In genomic region chr7:23410446-23411183, GRCh38 we compare ENCODE assay signal across 13 cellular contexts. TPM values are rescaled to one million over a fixed set of nuclear protein-coding genes. Genes with fewer than 3 reads are reported as not detected.
A peak's percentile ranks its signal among the peaks of the same experiment; 100 is the strongest.
DNase-seq lines count a peak whose midpoint lies in the region; ATAC-seq and TF ChIP-seq lines count a peak whose summit lies in the region.
"Had no signal": no experiment of that assay in that cellular context is flagged by ENCODE, and none has a peak within 500 bp of the region (broad histone marks: within the 10 kb centered on the region; RNA-seq: fewer than 3 reads in every experiment).

No MANE protein-coding gene starts in this region.

- H3K27ac Mint-ChIP-seq in WTC11, result peak overlapping the region; percentile 63; the same call in 1 of the 2 replicates
- H3K27ac Mint-ChIP-seq: T-helper 2 cell treated with Interferon-gamma antibody and Interleukin-4, amounts not matched to agents 5 μg/mL and 100 μg/mL, for 36 hours had no signal

- H3K4me3 Mint-ChIP-seq in WTC11, result no peak overlapping the region
- H3K4me3 Mint-ChIP-seq: H9; T-helper 2 cell treated with Interferon-gamma antibody and Interleukin-4, amounts not matched to agents 5 μg/mL and 100 μg/mL, for 36 hours had no signal

- POLR2A ChIA-PET in WTC11 (lab: Charles Lee), result no interaction called here

- no peaks in the 10 kb centered on the region for H3K27me3 Mint-ChIP-seq in WTC11 (ENCODE audit: low read depth)

- CTCF ChIA-PET in WTC11 (lab: Charles Lee), result no interaction called here

- H3K4me1 Mint-ChIP-seq in WTC11, result 0 out of 2 replicates have a peak, but pooled peaks cover 4% of the 10 kb centered on the region

- 67 to 81% methylated on average over 7 of the region's 7 CpGs for WGBS in lower leg skin, 2 donors

- H3K4me3 ChIP-seq in lower leg skin (ENCODE audit: low read depth, poor library complexity, severe bottlenecking), result no peak overlapping the region

- TF ChIP-seq POLR2A in lower leg skin (IDR thresholded peaks at IDR 0.05), result no peak

- intact Hi-C loops in lower leg skin (cut with DNase I; ENCODE audit: low total_unique reads) (no loop called here), Right ventricle myocardium inferior (cut with DNase I) (no loop called here)

- ATAC-seq in GM18511 (IDR thresholded peaks at IDR 0.05; ENCODE audit: unreplicated experiment), result peak; percentile 94
- peak; percentile 91 for ATAC-seq in GM21447 (IDR thresholded peaks at IDR 0.05; ENCODE audit: unreplicated experiment)
- ATAC-seq in HG03139 (IDR thresholded peaks at IDR 0.05; ENCODE audit: unreplicated experiment), result peak; percentile 71
- no peak for ATAC-seq in WTC11
- ATAC-seq in Right ventricle myocardium inferior, result no peak

- TF ChIP-seq CTCF in WTC11 (IDR thresholded peaks at IDR 0.05), result no peak
- TF ChIP-seq CTCF in lower leg skin (IDR thresholded peaks at IDR 0.05), result no peak

- H3K9me3 Mint-ChIP-seq in WTC11, result peaks cover 36% of the 10 kb centered on the region

- H3K36me3 Mint-ChIP-seq in WTC11, result peaks cover 90% of the 10 kb centered on the region

- DNase-seq in WTC11 (ENCODE audit: low spot score), result no peak
- no peak for DNase-seq in activated T-cell treated with anti-CD3 and anti-CD28 coated beads, Interleukin-2, amount 50 U/mL, for 48 hours
- no peak for DNase-seq in lower leg skin (ENCODE audit: low spot score in 2 of 2)
- no peak for DNase-seq in Right ventricle myocardium inferior (ENCODE audit: missing footprints)
- DNase-seq in NCI-H1694 treated with DMSO at 0.1 percent for 48 hours (lab: John Stamatoyannopoulos, UW), result no peak
- DNase-seq: activated naive CD4-positive, alpha-beta T cell treated with anti-CD3 and anti-CD28 coated beads, Interleukin-2, amount 50 U/mL, for 16 hours; COR-L47; H9; NCI-H2081 treated with DMSO at 0.1 percent for 48 hours had no signal

TF ChIP-seq in WTC11, 78 proteins besides CTCF, POLR2A, EP300 and RAD21:
- TF ChIP-seq ZNF138 (CRISPR knock-in tag; conservative IDR thresholded peaks at IDR 0.05), result no peak
- TF ChIP-seq ZNF532 (CRISPR knock-in tag; IDR thresholded peaks at IDR 0.05; ENCODE audit: borderline replicate concordance), result no peak
- TF ChIP-seq NR2C2 (CRISPR knock-in tag; IDR thresholded peaks at IDR 0.05), result no peak
- TF ChIP-seq FOXK1 (CRISPR knock-in tag; IDR thresholded peaks at IDR 0.05), result no peak
- no peak for TF ChIP-seq ZMAT4 (CRISPR knock-in tag; IDR thresholded peaks at IDR 0.05)
- TF ChIP-seq TEAD1 (CRISPR knock-in tag; IDR thresholded peaks at IDR 0.05), result no peak
- no peak for TF ChIP-seq NR1H2 (CRISPR knock-in tag; IDR thresholded peaks at IDR 0.05)
- TF ChIP-seq ETV6 (CRISPR knock-in tag; IDR thresholded peaks at IDR 0.05), result no peak
TF ChIP-seq in WTC11: peak in this region for 0.

RNA-seq across cellular contexts. Expression of gene IGF2BP3, which starts 59.7 kb away (rescaled TPM):
- total RNA-seq in WTC11 (2021) (129 to 165 TPM (median 164 TPM) in 3 replicates), lower leg skin (under 1 TPM in 1 of 4 donors, not detected in 3; 0.15 TPM), Right ventricle myocardium inferior (not detected)

Comparison
In these comparisons a context has a peak if more than half of its experiments do, and no peak if none do; other contexts are left out.
1. ATAC-seq: peak in GM18511 (single experiment), GM21447 (single experiment) and HG03139 (single experiment); none in WTC11 (single experiment) and Right ventricle myocardium inferior (single experiment).
2. RNA of gene IGF2BP3, which starts 59.7 kb away (total RNA-seq): 129 to 165 TPM in WTC11; not detected in Right ventricle myocardium inferior (single experiment) and 0.15 TPM in lower leg skin; every median in the first group is over 100 times any median in the second.